Comparison of ENCODE assay signal across 16 cellular contexts in genomic region chr12:77796775-77797174, GRCh38. TPM values are rescaled to one million over a fixed set of nuclear protein-coding genes. Genes with fewer than 3 reads are reported as not detected.
A peak's percentile ranks its signal among the peaks of the same experiment; 100 is the strongest.
DNase-seq lines count a peak whose midpoint lies in the region; ATAC-seq and TF ChIP-seq lines count a peak whose summit lies in the region.
"Had no signal": no experiment of that assay in that cellular context is flagged by ENCODE, and none has a peak within 500 bp of the region (broad histone marks: within the 10 kb centered on the region; RNA-seq: fewer than 3 reads in every experiment).

No MANE protein-coding gene starts in this region.

- H3K27ac ChIP-seq in ACC112 (ENCODE audit: low read depth, low read length), result peak overlapping the region; percentile 47; the same call in 1 of the 2 replicates
- no peak overlapping the region for H3K27ac ChIP-seq in sigmoid colon
- H3K27ac ChIP-seq: SJSA1, upper lobe of right lung had no signal

- no peak for TF ChIP-seq EP300 in sigmoid colon (IDR thresholded peaks at IDR 0.05)

- H3K36me3 Mint-ChIP-seq in HFFc6 (ENCODE audit: low read depth), result no peaks in the 10 kb centered on the region

- no peak for ATAC-seq in GM21825 (IDR thresholded peaks at IDR 0.05; ENCODE audit: unreplicated experiment)
- ATAC-seq in GM18868 (IDR thresholded peaks at IDR 0.05; ENCODE audit: unreplicated experiment), result no peak
- ATAC-seq: esophagus mucosa; stimulated activated naive CD8-positive, alpha-beta T cell treated with anti-CD3 and anti-CD28 coated beads, Interleukin-15, Interleukin-2, amounts not matched to agents 100 U/mL and 50 U/mL, for 24 hours; upper lobe of right lung had no signal

- H3K9me3 ChIP-seq in sigmoid colon, result no peaks in the 10 kb centered on the region
- H3K9me3 ChIP-seq: SJSA1, upper lobe of right lung had no signal

- peaks cover 1% of the 10 kb centered on the region; the same call in 1 of the 2 replicates for H3K27me3 Mint-ChIP-seq in HFFc6 (ENCODE audit: insufficient read depth)
- H3K27me3 Mint-ChIP-seq: activated CD4-positive, alpha-beta memory T cell treated with anti-CD3 and anti-CD28 coated beads, Interleukin-2, amount 10 ng/mL, durations not matched to agents 7 days and 5 days had no signal

- intact Hi-C loops in sigmoid colon (cut with DNase I), result no loop called here

- H3K27me3 ChIP-seq in ACC112 (ENCODE audit: insufficient read depth, low read length) (no peaks in the 10 kb centered on the region), sigmoid colon (no peaks in the 10 kb centered on the region)
- H3K27me3 ChIP-seq: SJSA1, upper lobe of right lung had no signal

- peak overlapping the region; percentile 35; the same call in 1 of the 2 replicates for H3K4me3 ChIP-seq in ACC112 (ENCODE audit: low read depth, low read length)
- no peak overlapping the region for H3K4me3 ChIP-seq in astrocyte of the cerebellum (ENCODE audit: low read depth, low read length)
- H3K4me3 ChIP-seq in fibroblast of villous mesenchyme (ENCODE audit: low read depth, low read length), result no peak overlapping the region
- no peak overlapping the region for H3K4me3 ChIP-seq in sigmoid colon
- H3K4me3 ChIP-seq: SJSA1, upper lobe of right lung had no signal

- DNase-seq in HFFc6, result peak; percentile 7
- DNase-seq in astrocyte of the cerebellum (ENCODE audit: low read depth), result peak; percentile 49
- peak; percentile 52 for DNase-seq in fibroblast of villous mesenchyme (ENCODE audit: low read depth)
- DNase-seq in sigmoid colon, result no peak
- no peak for DNase-seq in GM13976 (ENCODE audit: low spot score)
- DNase-seq: activated CD4-positive, alpha-beta memory T cell treated with anti-CD3 and anti-CD28 coated beads, Interleukin-2, amount 10 ng/mL, durations not matched to agents 7 days and 5 days; activated T-cell treated with anti-CD3 and anti-CD28 coated beads, Interleukin-2, amount 50 U/mL, for 48 hours; NCI-H146; NCI-H446; stimulated activated naive CD8-positive, alpha-beta T cell treated with anti-CD3 and anti-CD28 coated beads, Interleukin-15, Interleukin-2, amounts not matched to agents 100 U/mL and 50 U/mL, for 24 hours; upper lobe of right lung had no signal

- 45 to 64% methylated on average over 1 of the region's 1 CpG for WGBS in sigmoid colon, 2 donors

- H3K79me2 ChIP-seq in ACC112 (ENCODE audit: control insufficient read depth, insufficient read depth, low read length, unreplicated experiment), result no peaks in the 10 kb centered on the region

- H3K4me1 Mint-ChIP-seq in HFFc6 (ENCODE audit: low read depth), result 0 out of 2 replicates have a peak, but pooled peaks cover 7% of the 10 kb centered on the region
- H3K4me1 Mint-ChIP-seq: activated CD4-positive, alpha-beta memory T cell treated with anti-CD3 and anti-CD28 coated beads, Interleukin-2, amount 10 ng/mL, durations not matched to agents 7 days and 5 days had no signal

- in situ Hi-C loops in astrocyte of the cerebellum (cut with HindIII; ENCODE audit: low sequenced_read_pairs) (no loop called here), GM13976 (cut with MboI; ENCODE audit: low sequenced_read_pairs, unreplicated experiment) (no loop called here)

- no peaks in the 10 kb centered on the region for H3K9me3 Mint-ChIP-seq in HFFc6

- no peak for TF ChIP-seq CTCF in HFFc6 (IDR thresholded peaks at IDR 0.05)
- no peak for TF ChIP-seq CTCF in astrocyte of the cerebellum (IDR thresholded peaks at IDR 0.05; ENCODE audit: low read depth, low read length, missing control alignments)
- TF ChIP-seq CTCF in fibroblast of villous mesenchyme (IDR thresholded peaks at IDR 0.05; ENCODE audit: insufficient read depth, low read depth, low read length), result no peak
- no peak for TF ChIP-seq CTCF in sigmoid colon (IDR thresholded peaks at IDR 0.05)
- TF ChIP-seq CTCF in GM13976 (IDR thresholded peaks at IDR 0.05; ENCODE audit: borderline replicate concordance, control extremely low read depth, extremely low read depth, insufficient read depth, missing control alignments), result no peak

- TF ChIP-seq POLR2A in sigmoid colon (IDR thresholded peaks at IDR 0.05), result no peak

- H3K36me3 ChIP-seq in ACC112 (ENCODE audit: insufficient read depth, low read length) (no peaks in the 10 kb centered on the region), sigmoid colon (no peaks in the 10 kb centered on the region)
- H3K36me3 ChIP-seq: SJSA1, upper lobe of right lung had no signal

- H3K27ac Mint-ChIP-seq in HFFc6, result no peak overlapping the region
- H3K27ac Mint-ChIP-seq: activated CD4-positive, alpha-beta memory T cell treated with anti-CD3 and anti-CD28 coated beads, Interleukin-2, amount 10 ng/mL, durations not matched to agents 7 days and 5 days had no signal

- no peak overlapping the region for H3K4me3 Mint-ChIP-seq in HFFc6
- H3K4me3 Mint-ChIP-seq: activated CD4-positive, alpha-beta memory T cell treated with anti-CD3 and anti-CD28 coated beads, Interleukin-2, amount 10 ng/mL, durations not matched to agents 7 days and 5 days had no signal

- no peak overlapping the region for H2AFZ ChIP-seq in ACC112 (ENCODE audit: low read length, unreplicated experiment)

- H3K4me1 ChIP-seq in ACC112 (ENCODE audit: control insufficient read depth, insufficient read depth, low read length, unreplicated experiment), result peaks cover 20% of the 10 kb centered on the region
- H3K4me1 ChIP-seq in sigmoid colon, result no peaks in the 10 kb centered on the region
- H3K4me1 ChIP-seq: upper lobe of right lung had no signal

RNA-seq across cellular contexts. Expression of gene NAV3, which starts 33.9 kb away (rescaled TPM):
- total RNA-seq in HFFc6 (2021; fragmentation: NEBNext Ultra II Directional; extraction: Animal tissue kit (Norgen Biotek cat#: 25700)), result 100 to 1,000 TPM in 3 of 6 experiments, 10 to 100 TPM in 3; 86.7 to 142 (median 107) TPM
- 96.3 and 206 TPM in 2 replicates for total RNA-seq in fibroblast of villous mesenchyme
- total RNA-seq in sigmoid colon, result 10 to 100 TPM in 1 of 4 donors, 1 to 10 TPM in 3; 6.8 to 13.3 (median 8.1) TPM
- polyA plus RNA-seq in sigmoid colon, result 1 to 10 TPM in 1 of 3 donors, under 1 TPM in 1, not detected in 1; 0.50 to 1.2 TPM
- total RNA-seq: activated CD4-positive, alpha-beta memory T cell treated with anti-CD3 and anti-CD28 coated beads, Interleukin-2, amount 10 ng/mL, durations not matched to agents 7 days and 5 days had no signal

Comparison
In these comparisons a context has a peak if more than half of its experiments do, and no peak if none do; other contexts are left out.
1. DNase-seq: peak in HFFc6 (single experiment), astrocyte of the cerebellum (single experiment) and fibroblast of villous mesenchyme (single experiment); none in sigmoid colon (single experiment) and GM13976 (single experiment).